ENCODE assay signal across 8 cellular contexts in genomic region chr17:38735161-38735997, GRCh38. TPM values are rescaled to one million over a fixed set of nuclear protein-coding genes. Genes with fewer than 3 reads are reported as not detected.
DNase-seq lines count a peak whose midpoint lies in the region; ATAC-seq and TF ChIP-seq lines count a peak whose summit lies in the region.

No MANE protein-coding gene starts in this region.

- H3K4me1 Mint-ChIP-seq in HFFc6 (ENCODE audit: low read depth) = peaks cover 31% of the 10 kb centered on the region

- H3K36me3 Mint-ChIP-seq in HFFc6 (ENCODE audit: low read depth) = peaks cover 13% of the 10 kb centered on the region; the same call in 1 of the 2 replicates

- H3K4me3 Mint-ChIP-seq in HFFc6 = no peak overlapping the region

- H3K27ac ChIP-seq in C4-2B = peak overlapping the region; percentile 8; the same call in 1 of the 2 replicates

- no peak for ATAC-seq in HG03139 (IDR thresholded peaks at IDR 0.05; ENCODE audit: unreplicated experiment)
- no peak for ATAC-seq in HG02798 (IDR thresholded peaks at IDR 0.05; ENCODE audit: poor library complexity, unreplicated experiment)

- no peaks in the 10 kb centered on the region for H3K9me3 Mint-ChIP-seq in HFFc6

- H3K27ac Mint-ChIP-seq in HFFc6 = peak overlapping the region; percentile 24

- TF ChIP-seq CTCF in C4-2B (conservative IDR thresholded peaks at IDR 0.05) = peak; percentile 95
- TF ChIP-seq CTCF in HFFc6 (IDR thresholded peaks at IDR 0.05) = peak; percentile 95

- peaks cover 7% of the 10 kb centered on the region for H3K27me3 Mint-ChIP-seq in HFFc6 (ENCODE audit: insufficient read depth)

- DNase-seq in HFFc6 (no peak), T-helper 9 cell (peak; percentile 81), astrocyte of the hippocampus (ENCODE audit: low read depth, low spot score) (peak; percentile 67), inferior parietal cortex (ENCODE audit: extremely low spot score) (peak; percentile 67)
- DNase-seq in stimulated activated CD4-positive, alpha-beta T cell treated with anti-CD3 and anti-CD28 coated beads, Interleukin-4, amount 100 ng/mL, for 24 hours = peak; percentile 81

RNA-seq across cellular contexts. Expression of gene CISD3, which starts 5.2 kb away (rescaled TPM):
- 10 to 100 TPM; 35.0 to 38.7 (median 36.6) TPM for total RNA-seq in HFFc6 (2021; fragmentation: NEBNext Ultra II Directional; extraction: Animal tissue kit (Norgen Biotek cat#: 25700))

RNA-seq across cellular contexts. Expression of gene PCGF2, which starts 12.8 kb away (rescaled TPM):
- total RNA-seq in HFFc6 (2021; fragmentation: NEBNext Ultra II Directional; extraction: Animal tissue kit (Norgen Biotek cat#: 25700)) = 10 to 100 TPM; 59.7 to 73.5 (median 69.0) TPM

RNA-seq across cellular contexts. Expression of gene PSMB3, which starts 17.2 kb away (rescaled TPM):
- 100 to 1,000 TPM; 232 to 273 (median 253) TPM for total RNA-seq in HFFc6 (2021; fragmentation: NEBNext Ultra II Directional; extraction: Animal tissue kit (Norgen Biotek cat#: 25700))

RNA-seq across cellular contexts. Expression of gene MLLT6, which starts 30.3 kb away (rescaled TPM):
- total RNA-seq in HFFc6 (2021; fragmentation: NEBNext Ultra II Directional; extraction: Animal tissue kit (Norgen Biotek cat#: 25700)) = 10 to 100 TPM; 26.5 to 31.5 (median 30.2) TPM
